15 cellular contexts compared by ENCODE assay signal in genomic region chr12:96698521-96698920, GRCh38.
DNase-seq lines count a peak whose midpoint lies in the region; TF ChIP-seq lines count a peak whose summit lies in the region.
"Had no signal": no experiment of that assay in that cellular context is flagged by ENCODE, and none has a peak within 500 bp of the region (broad histone marks: within the 10 kb centered on the region; RNA-seq: fewer than 3 reads in every experiment).

No MANE protein-coding gene starts in this region.

- H3K27ac Mint-ChIP-seq in IgD-negative memory B cell: no peak overlapping the region

- H3K4me2 ChIP-seq in osteoblast (ENCODE audit: insufficient read depth, low read length): peak overlapping the region; percentile 41

- no peaks in the 10 kb centered on the region for H4K20me1 ChIP-seq in osteoblast (ENCODE audit: insufficient read depth, low read length)

- H3K4me3 ChIP-seq in GM12865 (ENCODE audit: low read depth, low read length) (no peak overlapping the region), WI38 (ENCODE audit: low read depth, low read length) (peak overlapping the region; percentile 44), osteoblast (ENCODE audit: insufficient read depth, low read length) (peak overlapping the region; percentile 28)

- H3K79me2 ChIP-seq in osteoblast (ENCODE audit: insufficient read depth, low read length): no peaks in the 10 kb centered on the region

- peak overlapping the region; percentile 63 for H2AFZ ChIP-seq in osteoblast (ENCODE audit: low read length)

- no peaks in the 10 kb centered on the region for H3K36me3 Mint-ChIP-seq in IgD-negative memory B cell

- DNase-seq in GM12865 (ENCODE audit: low read depth) (peak; percentile 18), osteoblast (ENCODE audit: insufficient read length, low spot score, missing footprints) (no peak), ecto neural progenitor cell (ENCODE audit: low spot score) (no peak), NCI-H1930 (lab: John Stamatoyannopoulos, UW) (no peak), GM10248 (ENCODE audit: extremely low spot score) (no peak)
- DNase-seq: activated CD4-positive, alpha-beta T cell treated with anti-CD3 and anti-CD28 coated beads for 48 hours; activated T-cell treated with anti-CD3 and anti-CD28 coated beads, Interleukin-2, amount 50 U/mL, for 1 hour; Karpas-422; mesenchymal stem cell; NCI-H2171; occipital lobe; spleen; substantia nigra had no signal

- peaks cover 3% of the 10 kb centered on the region for H3K27me3 Mint-ChIP-seq in IgD-negative memory B cell

- peaks cover 0 to 8% (median 3%) of the 10 kb centered on the region in 3 donors for H3K9me3 Mint-ChIP-seq in IgD-negative memory B cell

- H3K4me1 ChIP-seq in osteoblast (ENCODE audit: insufficient read depth, low read length): no peaks in the 10 kb centered on the region
- H3K4me1 ChIP-seq: spleen had no signal

- POLR2A ChIA-PET in GM10248 (lab: Yijun Ruan, JAX): no interaction called here

- no peaks in the 10 kb centered on the region for H3K27me3 ChIP-seq in osteoblast (ENCODE audit: insufficient read depth, low read length)

- H3K4me1 Mint-ChIP-seq in IgD-negative memory B cell: peaks cover 0 to 12% (median 0%) of the 10 kb centered on the region in 3 donors

- H3K27ac ChIP-seq in osteoblast (ENCODE audit: low read depth, low read length): no peak overlapping the region
- H3K27ac ChIP-seq: spleen had no signal

- CTCF ChIA-PET in GM10248 (lab: Yijun Ruan, JAX): no interaction called here

- H3K9me3 ChIP-seq in osteoblast (ENCODE audit: low read depth, low read length): no peaks in the 10 kb centered on the region
- H3K9me3 ChIP-seq: spleen had no signal

- H3K36me3 ChIP-seq in osteoblast (ENCODE audit: insufficient read depth, low read length): no peaks in the 10 kb centered on the region
- H3K36me3 ChIP-seq: spleen had no signal

- H3K4me3 Mint-ChIP-seq in IgD-negative memory B cell: peak overlapping the region in 3 of 4 donors; percentile 71 to 86 (median 82)

- TF ChIP-seq CTCF in GM12865 (IDR thresholded peaks at IDR 0.05; ENCODE audit: insufficient read depth, low read depth, low read length, missing control alignments) (peak; percentile 23), WI38 (IDR thresholded peaks at IDR 0.05; ENCODE audit: low read depth, low read length) (no peak), osteoblast (IDR thresholded peaks at IDR 0.05; ENCODE audit: extremely low read depth, low read depth, low read length) (peak; percentile 28), GM10248 (IDR thresholded peaks at IDR 0.05; ENCODE audit: control extremely low read depth, extremely low read depth, low read depth, missing control alignments) (no peak)

Comparison
In these comparisons a context has a peak if more than half of its experiments do, and no peak if none do; other contexts are left out.
1. CTCF ChIP-seq: peak in GM12865 (single experiment) and osteoblast (single experiment); none in WI38 (single experiment) and GM10248 (single experiment).